9 cellular contexts compared by ENCODE assay signal in genomic region chr12:40691913-40692616, GRCh38. TPM values are rescaled to one million over a fixed set of nuclear protein-coding genes. Genes with fewer than 3 reads are reported as not detected.
DNase-seq lines count a peak whose midpoint lies in the region; ATAC-seq and TF ChIP-seq lines count a peak whose summit lies in the region.
"Had no signal": no experiment of that assay in that cellular context is flagged by ENCODE, and none has a peak within 500 bp of the region (broad histone marks: within the 10 kb centered on the region; RNA-seq: fewer than 3 reads in every experiment).

CNTN1 (plus strand) TSS chr12:40692439.

- intact Hi-C loops in vagina (cut with DNase I), result no loop called here

- H3K4me1 ChIP-seq in esophagus (ENCODE audit: control insufficient read depth in 2 of 2, insufficient read depth in 2 of 2, low read length in 1 of 2) (peaks cover 5 to 8% of the 10 kb centered on the region in 2 donors), vagina (no peaks in the 10 kb centered on the region)

- WGBS in esophagus, 2 donors, result 7 to 8% methylated on average over 22 of the region's 22 CpGs

- H3K4me3 ChIP-seq in esophagus (ENCODE audit: low read depth in 1 of 2, low read length in 2 of 2), result peak within 1 kb of the TSS; percentile 40 to 43
- peak within 1 kb of the TSS; percentile 58 to 68 for H3K4me3 ChIP-seq in vagina

- no peak for TF ChIP-seq POLR2A in vagina (IDR thresholded peaks at IDR 0.05)

- H3K9me3 ChIP-seq in esophagus (ENCODE audit: control insufficient read depth in 2 of 2, insufficient read depth in 1 of 2, low read depth in 1 of 2, low read length in 1 of 2) (no peaks in the 10 kb centered on the region), vagina (no peaks in the 10 kb centered on the region)

- H3K27me3 ChIP-seq in esophagus (ENCODE audit: control insufficient read depth in 1 of 2, insufficient read depth in 2 of 2, low read length in 2 of 2) (peaks cover 0 to 15% of the 10 kb centered on the region in 2 donors), vagina (no peaks in the 10 kb centered on the region)

- H3K27ac ChIP-seq in esophagus (ENCODE audit: low read depth in 2 of 2, low read length in 1 of 2) (no peak within 1 kb of the TSS), vagina (peak within 1 kb of the TSS; percentile 15)

- no peaks in the 10 kb centered on the region for H3K36me3 ChIP-seq in esophagus (ENCODE audit: control insufficient read depth in 2 of 2, insufficient read depth in 2 of 2, low read length in 1 of 2)
- no peaks in the 10 kb centered on the region for H3K36me3 ChIP-seq in vagina

- DNase-seq in DMS153 treated with DMSO at 0.1 percent for 48 hours (lab: John Stamatoyannopoulos, UW; ENCODE audit: unreplicated experiment) (peak; percentile 17), NCI-H82 (lab: John Stamatoyannopoulos, UW) (peak; percentile 98), midbrain (lab: John Stamatoyannopoulos, UW) (peak; percentile 80), vagina (ENCODE audit: extremely low spot score in 2 of 2) (peak in 1 of 2 donors; percentile 90), T-helper 9 cell (no peak)
- DNase-seq: activated naive CD8-positive, alpha-beta T cell treated with anti-CD3 and anti-CD28 coated beads, Interleukin-2, amount 10 ng/mL, durations not matched to agents 7 days and 5 days had no signal

- no peak for TF ChIP-seq CTCF in vagina (IDR thresholded peaks at IDR 0.05)

- ATAC-seq in HG02623 (IDR thresholded peaks at IDR 0.05; ENCODE audit: unreplicated experiment) (peak; percentile 60), GM21526 (IDR thresholded peaks at IDR 0.05; ENCODE audit: low FRiP score, unreplicated experiment) (no peak)

RNA-seq across cellular contexts. Expression of gene CNTN1, which starts in this region (rescaled TPM):
- polyA plus RNA-seq in esophagus, result 1 to 10 TPM in 1 of 2 donors, under 1 TPM in 1; 0.28 to 1.2 TPM
- 15.2 TPM for total RNA-seq in vagina
- total RNA-seq: activated naive CD8-positive, alpha-beta T cell treated with anti-CD3 and anti-CD28 coated beads, Interleukin-2, amount 10 ng/mL, durations not matched to agents 7 days and 5 days had no signal
